Comparison of ENCODE assay signal across 29 cellular contexts in genomic region chr1:56484695-56485094, GRCh38.
"Had no signal": no experiment of that assay in that cellular context is flagged by ENCODE, and none has a peak within 500 bp of the region (broad histone marks: within the 10 kb centered on the region; RNA-seq: fewer than 3 reads in every experiment).

No MANE protein-coding gene starts in this region.

- H3K27ac ChIP-seq: cardiac muscle cell, coronary artery, dorsolateral prefrontal cortex, left lung, lower lobe of right lung, neural progenitor cell, thyroid gland, upper lobe of left lung, WERI-Rb-1 had no signal

- H3K36me3 ChIP-seq: cardiac muscle cell, left lung, lower lobe of right lung, neural progenitor cell, thyroid gland, upper lobe of left lung, WERI-Rb-1 had no signal

- H2AFZ ChIP-seq: neural progenitor cell had no signal

- H3K4me3 ChIP-seq: cardiac muscle cell, coronary artery, dorsolateral prefrontal cortex, left lung, lower lobe of right lung, neural progenitor cell, thyroid gland, upper lobe of left lung had no signal

- H3K4me2 ChIP-seq: neural progenitor cell had no signal

- ATAC-seq: activated CD4-positive, CD25-positive, alpha-beta regulatory T cell treated with anti-CD3 and anti-CD28 coated beads, Interleukin-2, amount 50 U/mL, for 24 hours; left lung; lower lobe of right lung; natural killer cell; right cardiac atrium; stimulated activated effector memory CD8-positive, alpha-beta T cell treated with anti-CD3 and anti-CD28 coated beads, Interleukin-12 subunit alpha, Interleukin-12 subunit beta, amount 100 ng/mL, for 72 hours; stimulated activated naive CD8-positive, alpha-beta T cell treated with anti-CD3 and anti-CD28 coated beads, Interleukin-15, amount 100 ng/mL, for 72 hours had no signal

- H3K27me3 ChIP-seq: cardiac muscle cell, dorsolateral prefrontal cortex, left lung, neural progenitor cell, thyroid gland, upper lobe of left lung had no signal

- H3K4me1 ChIP-seq: lower lobe of right lung, neural progenitor cell had no signal

- DNase-seq: activated CD4-positive, alpha-beta T cell treated with anti-CD3 and anti-CD28 coated beads for 48 hours; activated CD4-positive, alpha-beta T cell treated with anti-CD3 and anti-CD28 coated beads, Interleukin-2, amount 50 U/mL, for 48 hours; activated CD8-positive, alpha-beta memory T cell treated with anti-CD3 and anti-CD28 coated beads for 24 hours; activated effector memory CD4-positive, alpha-beta T cell treated with Interleukin-2 at 50 U/mL for 16 hours; activated naive CD4-positive, alpha-beta T cell treated with Interleukin-2 at 50 U/mL for 16 hours; aorta; cerebellar nuclear complex; dorsolateral prefrontal cortex; effector memory CD4-positive, alpha-beta T cell; erythroblast; foreskin fibroblast; left lung; lower lobe of right lung; mesendoderm; natural killer cell; occipital lobe; posterior cingulate gyrus; right cardiac atrium; stimulated activated CD4-positive, alpha-beta T cell treated with anti-CD3 and anti-CD28 coated beads, Interleukin-4, amount 100 ng/mL, for 24 hours; stimulated activated naive CD8-positive, alpha-beta T cell treated with anti-CD3 and anti-CD28 coated beads, Interleukin-15, amount 100 ng/mL, for 72 hours; substantia nigra; thyroid gland; upper lobe of left lung; WERI-Rb-1 had no signal

- H3K9ac ChIP-seq: neural progenitor cell had no signal

- H3K9me3 ChIP-seq: left lung, lower lobe of right lung, thyroid gland, upper lobe of left lung had no signal
